ENCODE assay signal across 24 cellular contexts in the genomic region with DNA sequence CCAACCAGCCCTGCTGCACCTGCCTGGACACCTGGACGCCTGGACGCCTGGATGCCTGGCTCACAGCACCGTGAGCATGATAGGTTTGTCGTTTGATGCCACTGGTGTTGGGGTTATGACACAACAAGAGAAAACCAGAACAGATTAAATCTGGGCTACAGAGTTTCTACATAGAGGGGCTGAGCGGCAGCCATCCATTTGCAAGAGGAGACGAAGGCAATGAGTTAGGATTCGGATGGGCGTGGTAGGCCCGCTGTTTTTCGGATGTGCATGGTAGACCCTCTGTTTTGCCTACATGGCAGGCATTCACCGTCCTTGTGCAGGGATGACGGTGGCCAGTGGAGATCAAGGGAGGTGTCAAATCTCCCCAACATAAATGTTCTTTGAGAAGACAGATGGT.
"Had no signal": no experiment of that assay in that cellular context is flagged by ENCODE, and none has a peak within 500 bp of the region (broad histone marks: within the 10 kb centered on the region; RNA-seq: fewer than 3 reads in every experiment).

No MANE protein-coding gene starts in this region.

- H3K36me3 ChIP-seq: colonic mucosa, esophagus muscularis mucosa, esophagus squamous epithelium, gastrocnemius medialis, gastroesophageal sphincter, heart left ventricle, heart right ventricle had no signal

- DNase-seq: colonic mucosa; cortex of kidney; dermis blood vessel endothelial cell; dorsolateral prefrontal cortex; effector CD4-positive, alpha-beta T cell; effector CD8-positive, alpha-beta T cell; effector memory CD4-positive, alpha-beta T cell; effector memory CD8-positive, alpha-beta T cell; endodermal cell; erythroblast; esophagus squamous epithelium; foreskin fibroblast; foreskin keratinocyte; foreskin melanocyte; gastrocnemius medialis; glutamatergic neuron; heart left ventricle; heart right ventricle had no signal

- ATAC-seq: effector memory CD8-positive, alpha-beta T cell; esophagus mucosa; foreskin keratinocyte; gastrocnemius medialis; gastroesophageal sphincter; heart left ventricle; heart right ventricle had no signal

- H3K27ac Mint-ChIP-seq: dendritic cell treated with granulocyte-macrophage colony-stimulating factor and Interleukin-4, amounts not matched to agents 40 ng/mL and 50 ng/mL, for 4 days; effector memory CD8-positive, alpha-beta T cell; endodermal cell had no signal

- H3K27ac ChIP-seq: colonic mucosa, coronary artery, dorsolateral prefrontal cortex, epithelial cell of prostate, esophagus muscularis mucosa, esophagus squamous epithelium, foreskin keratinocyte, gastrocnemius medialis, gastroesophageal sphincter, heart left ventricle, heart right ventricle had no signal

- H3K27me3 ChIP-seq: colonic mucosa, dorsolateral prefrontal cortex, esophagus muscularis mucosa, esophagus squamous epithelium, foreskin keratinocyte, gastrocnemius medialis, gastroesophageal sphincter, heart left ventricle, heart right ventricle had no signal

- H3K4me1 Mint-ChIP-seq: endodermal cell had no signal

- H3K4me3 ChIP-seq: colonic mucosa, coronary artery, dorsolateral prefrontal cortex, esophagus muscularis mucosa, esophagus squamous epithelium, gastrocnemius medialis, gastroesophageal sphincter, heart left ventricle, heart right ventricle had no signal

- H3K4me1 ChIP-seq: colonic mucosa, esophagus muscularis mucosa, esophagus squamous epithelium, foreskin keratinocyte, gastrocnemius medialis, gastroesophageal sphincter, heart left ventricle, heart right ventricle had no signal

- H3K4me3 Mint-ChIP-seq: dendritic cell treated with granulocyte-macrophage colony-stimulating factor and Interleukin-4, amounts not matched to agents 40 ng/mL and 50 ng/mL, for 4 days; effector memory CD8-positive, alpha-beta T cell; endodermal cell had no signal

- H3K9me3 Mint-ChIP-seq: dendritic cell treated with granulocyte-macrophage colony-stimulating factor and Interleukin-4, amounts not matched to agents 40 ng/mL and 50 ng/mL, for 4 days; endodermal cell had no signal

- H3K9me3 ChIP-seq: colonic mucosa, esophagus muscularis mucosa, esophagus squamous epithelium, gastrocnemius medialis, heart left ventricle, heart right ventricle had no signal
